In genomic region chr15:94300612-94301011, GRCh38 we compare ENCODE assay signal across 1 cellular context.
TF ChIP-seq lines count a peak whose summit lies in the region.

No MANE protein-coding gene starts in this region.

TF ChIP-seq in WTC11, 78 proteins besides CTCF, POLR2A, EP300 and RAD21 (continued from another document):
- TF ChIP-seq E2F1 (CRISPR knock-in tag; IDR thresholded peaks at IDR 0.05) (no peak), SMAD3 (CRISPR knock-in tag; IDR thresholded peaks at IDR 0.05; ENCODE audit: borderline replicate concordance) (no peak), MLX (CRISPR knock-in tag; IDR thresholded peaks at IDR 0.05) (no peak), GRHL2 (CRISPR knock-in tag; IDR thresholded peaks at IDR 0.05; ENCODE audit: insufficient replicate concordance, severe bottlenecking) (no peak), TP53 (CRISPR knock-in tag; IDR thresholded peaks at IDR 0.05) (no peak)
TF ChIP-seq in WTC11: peak in this region for 0.
